ENCODE assay signal across 13 cellular contexts in the genomic region with DNA sequence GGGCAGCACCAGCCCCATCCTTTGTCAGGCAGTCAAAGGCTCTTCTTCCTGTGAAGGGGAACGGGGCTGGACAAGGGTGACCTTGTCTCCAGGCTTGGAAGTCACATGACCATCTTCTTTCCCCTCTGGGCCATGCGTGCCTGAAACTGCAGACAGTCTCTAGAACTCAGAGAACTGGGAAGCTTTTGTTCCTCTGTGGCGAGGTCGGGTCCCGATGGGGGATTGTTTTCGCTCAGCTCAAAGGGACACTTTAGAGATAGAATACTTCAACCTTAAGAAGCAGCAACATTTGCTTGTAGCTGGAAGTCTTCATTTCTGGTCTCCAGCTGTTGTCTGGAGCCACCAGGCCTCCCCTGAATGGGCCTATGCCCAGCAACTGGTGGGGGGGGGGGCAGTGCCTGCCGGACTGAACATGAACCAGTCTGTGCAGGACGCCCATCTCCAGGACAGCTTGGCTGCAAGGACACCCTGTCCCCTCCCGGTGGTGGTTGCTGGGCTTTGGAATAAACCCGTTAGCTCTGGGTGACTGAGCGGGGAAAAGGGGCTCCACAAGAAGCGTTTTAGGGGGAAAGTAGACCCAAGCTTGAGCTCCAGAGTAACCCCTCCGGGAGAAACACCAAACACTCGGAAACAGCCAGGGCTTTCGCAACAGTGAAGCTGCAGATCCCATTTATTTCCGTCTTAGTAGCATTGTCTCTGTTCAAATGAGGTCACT. TPM values are rescaled to one million over a fixed set of nuclear protein-coding genes. Genes with fewer than 3 reads are reported as not detected.
A peak's percentile ranks its signal among the peaks of the same experiment; 100 is the strongest.
DNase-seq lines count a peak whose midpoint lies in the region; ATAC-seq, FAIRE-seq and TF ChIP-seq lines count a peak whose summit lies in the region.
"Had no signal": no experiment of that assay in that cellular context is flagged by ENCODE, and none has a peak within 500 bp of the region (broad histone marks: within the 10 kb centered on the region; RNA-seq: fewer than 3 reads in every experiment).

No MANE protein-coding gene starts in this region.

- no peak for TF ChIP-seq RAD21 in K562 (CRISPR knock-in tag; conservative IDR thresholded peaks at IDR 0.05 in 1 of 2, IDR thresholded peaks at IDR 0.05 in 1 of 2)

- no peak for TF ChIP-seq EP300 in K562 (IDR thresholded peaks at IDR 0.05; ENCODE audit: low read length)

- no peak overlapping the region for H3K4me2 ChIP-seq in K562 (ENCODE audit: insufficient read depth, low read length)

- WGBS in K562 (ENCODE audit: insufficient coverage, low coverage, missing lambda C conversion rate) = 78% methylated on average over 15 of the region's 16 CpGs
- whole genome bisulfite sequencing in heart left ventricle, 4 donors = 57 to 76% (median 70%) methylated on average over 16 of the region's 16 CpGs
- 82 to 84% methylated on average over 16 of the region's 16 CpGs for WGBS in thyroid gland, 2 donors

- peaks cover 85% of the 10 kb centered on the region for H3K4me1 Mint-ChIP-seq in nephron

- no peaks in the 10 kb centered on the region for H3K36me3 ChIP-seq in K562 (ENCODE audit: control insufficient read depth, insufficient read depth, low read length)
- peaks cover 0 to 9% (median 0%) of the 10 kb centered on the region in 9 donors for H3K36me3 ChIP-seq in heart left ventricle
- H3K36me3 ChIP-seq in thyroid gland = no peaks in the 10 kb centered on the region
- H3K36me3 ChIP-seq: SJSA1, thoracic aorta, WERI-Rb-1 had no signal

- peak overlapping the region; percentile 59 to 72 (median 63) for H3K27ac Mint-ChIP-seq in nephron

- H3K27ac ChIP-seq in K562 (ENCODE audit: extremely low read depth, low read depth, low read length) (0 out of 3 replicates have a peak overlapping the region, but pooled peaks have one; percentile 4), heart left ventricle (peak overlapping the region in 10 of 12 donors; percentile 10 to 61 (median 42)), thyroid gland (peak overlapping the region in 1 of 3 donors; percentile 37)
- H3K27ac ChIP-seq: SJSA1, thoracic aorta, WERI-Rb-1 had no signal

- no peak for FAIRE-seq in K562 (lab: Jason Lieb, UNC)
- FAIRE-seq: islet of Langerhans had no signal

- H3K4me1 ChIP-seq in K562 (replicated peaks in 1 of 2; ENCODE audit: control insufficient read depth in 2 of 2, insufficient read depth in 2 of 2, low read length in 2 of 2) (peaks cover 14 to 32% of the 10 kb centered on the region in 2 experiments), heart left ventricle (peaks cover 0 to 52% (median 19%) of the 10 kb centered on the region in 12 donors), thyroid gland (peaks cover 21 to 27% of the 10 kb centered on the region in 2 donors)

- intact Hi-C loops in K562 (cut with micrococcal nuclease) (loop anchor here (10.0 kb wide), 1 partner anchor 85 kb away; a partner anchor contains a TSS), heart left ventricle (cut with DNase I) (loop anchor here in 9 of 10 donors (5.0 to 10.0 kb wide), 9 partner anchors 75 to 295 kb away; a partner anchor contains a TSS), thyroid gland (cut with DNase I) (loop anchor here (5.0 to 10.0 kb wide), 2 partner anchors 75 to 298 kb away; a partner anchor contains a TSS)

- no peaks in the 10 kb centered on the region for H4K20me1 ChIP-seq in K562 (replicated peaks; ENCODE audit: control insufficient read depth, insufficient read depth, low read length)

- peaks cover 12% of the 10 kb centered on the region for H3K36me3 Mint-ChIP-seq in nephron (ENCODE audit: low read depth)

- no peaks in the 10 kb centered on the region for H3K27me3 Mint-ChIP-seq in nephron (ENCODE audit: low read depth)

- POLR2A ChIA-PET in K562 (lab: Yijun Ruan, JAX) = interaction anchor here (0.5 to 1.7 kb wide), 6 partner anchors 8 to 95 kb away, joined by 3 to 9 read pairs (median 4); no protein-coding TSS in a partner anchor

- no peaks in the 10 kb centered on the region for H3K27me3 ChIP-seq in K562 (ENCODE audit: control insufficient read depth in 2 of 2, insufficient read depth in 2 of 2, low read length in 2 of 2)
- H3K27me3 ChIP-seq in heart left ventricle = no peaks in the 10 kb centered on the region
- no peaks in the 10 kb centered on the region for H3K27me3 ChIP-seq in thyroid gland
- H3K27me3 ChIP-seq: SJSA1 had no signal

- peak in 1 of 4 experiments; percentile 12 for DNase-seq in K562 (ENCODE audit: extremely low read depth in 1 of 4, low spot score in 3 of 4)
- DNase-seq in heart left ventricle = peak in 2 of 5 donors; percentile 18 to 53
- DNase-seq in thyroid gland = peak; percentile 17
- no peak for DNase-seq in DMS114 treated with DMSO at 0.1 percent for 48 hours (lab: John Stamatoyannopoulos, UW; ENCODE audit: unreplicated experiment)
- DNase-seq in GM19240 (ENCODE audit: insufficient read length, low spot score) = no peak
- no peak for DNase-seq in NCI-H526 (lab: John Stamatoyannopoulos, UW)
- DNase-seq: COR-L47, NCI-H748 treated with DMSO at 0.1 percent for 48 hours, WERI-Rb-1 had no signal

- in situ Hi-C loops in K562 (cut with MboI) = loop anchor here (10.0 kb wide), 1 partner anchor 295 kb away; no protein-coding TSS in a partner anchor

- CTCF ChIA-PET in K562 (lab: Yijun Ruan, JAX; ENCODE audit: low intra/inter-chr PET ratio) = no interaction called here

- H2AFZ ChIP-seq in K562 (ENCODE audit: low read depth, low read length) = no peak overlapping the region

- no peak for TF ChIP-seq CTCF in K562 (IDR thresholded peaks at IDR 0.05 in 2 of 3, conservative IDR thresholded peaks at IDR 0.05 in 1 of 3; ENCODE audit: insufficient read depth in 2 of 3, low read depth in 1 of 3, low read length in 3 of 3)
- no peak for TF ChIP-seq CTCF in heart left ventricle (IDR thresholded peaks at IDR 0.05)
- no peak for TF ChIP-seq CTCF in nephron (IDR thresholded peaks at IDR 0.05; ENCODE audit: unreplicated experiment in 3 of 3)
- no peak for TF ChIP-seq CTCF in thyroid gland (IDR thresholded peaks at IDR 0.05)

- ATAC-seq in K562 (no peak), heart left ventricle (peak in 3 of 4 donors; percentile 21 to 35 (median 29))

- no peak overlapping the region for H3K9ac ChIP-seq in K562 (ENCODE audit: insufficient read depth in 1 of 2, low read depth in 2 of 2, low read length in 2 of 2)

- no peaks in the 10 kb centered on the region for H3K79me2 ChIP-seq in K562 (ENCODE audit: control insufficient read depth, insufficient read depth, low read length)

- H3K4me3 ChIP-seq in K562 (no peak overlapping the region), heart left ventricle (no peak overlapping the region), thyroid gland (replicated peaks in 1 of 3) (no peak overlapping the region)
- H3K4me3 ChIP-seq: SJSA1, thoracic aorta had no signal

- H3K9me3 ChIP-seq in K562 (replicated peaks; ENCODE audit: control insufficient read depth, insufficient read depth, low read depth, low read length) = no peaks in the 10 kb centered on the region
- no peaks in the 10 kb centered on the region for H3K9me3 ChIP-seq in heart left ventricle
- H3K9me3 ChIP-seq in thyroid gland = no peaks in the 10 kb centered on the region
- H3K9me3 ChIP-seq: SJSA1, thoracic aorta had no signal

- TF ChIP-seq POLR2A in K562 (conservative IDR thresholded peaks at IDR 0.05) (no peak), heart left ventricle (IDR thresholded peaks at IDR 0.05) (no peak), thyroid gland (IDR thresholded peaks at IDR 0.05) (no peak)

- H3K4me3 Mint-ChIP-seq in nephron = peak overlapping the region in 1 of 3 experiments; percentile 48

- no TSS peak for BruUV-seq in K562 (replicated peaks; lab: Mats Ljungman, UMichigan)

- H3K9me1 ChIP-seq in K562 (ENCODE audit: control insufficient read depth, insufficient read depth, low read length) = no peaks in the 10 kb centered on the region

- H3K9me3 Mint-ChIP-seq in nephron = no peaks in the 10 kb centered on the region

TF ChIP-seq in K562, 482 proteins besides CTCF, POLR2A, EP300 and RAD21 (continues in another document):
- TF ChIP-seq TOE1 (IDR thresholded peaks at IDR 0.05; ENCODE audit: borderline replicate concordance) (peak; percentile 43; the same call in 1 of the 2 replicates), TOE1 (CRISPR knock-in tag; IDR thresholded peaks at IDR 0.05; ENCODE audit: borderline replicate concordance, low read depth) (no peak), ATF1 (CRISPR knock-in tag; IDR thresholded peaks at IDR 0.05) (no peak), ATF1 (tag; IDR thresholded peaks at IDR 0.05) (no peak), ZNF75A (CRISPR knock-in tag; IDR thresholded peaks at IDR 0.05) (no peak), RAD51 (IDR thresholded peaks at IDR 0.05; ENCODE audit: borderline replicate concordance, low read depth) (peak; percentile 27; the same call in 1 of the 2 replicates)
- TF ChIP-seq, protein P1, sequence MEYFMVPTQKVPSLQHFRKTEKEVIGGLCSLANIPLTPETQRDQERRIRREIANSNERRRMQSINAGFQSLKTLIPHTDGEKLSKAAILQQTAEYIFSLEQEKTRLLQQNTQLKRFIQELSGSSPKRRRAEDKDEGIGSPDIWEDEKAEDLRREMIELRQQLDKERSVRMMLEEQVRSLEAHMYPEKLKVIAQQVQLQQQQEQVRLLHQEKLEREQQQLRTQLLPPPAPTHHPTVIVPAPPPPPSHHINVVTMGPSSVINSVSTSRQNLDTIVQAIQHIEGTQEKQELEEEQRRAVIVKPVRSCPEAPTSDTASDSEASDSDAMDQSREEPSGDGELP (CRISPR knock-in tag; IDR thresholded peaks at IDR 0.05; ENCODE audit: borderline replicate concordance) = no peak

RNA-seq across cellular contexts. Expression of a gene that starts 55.7 kb away (rescaled TPM):
- 9.5 and 19.2 TPM in 2 replicates for total RNA-seq in K562 (2011; cell fraction: chromatin; rRNA removed; ENCODE audit: low replicate concordance)
- 12.4 and 12.8 TPM in 2 replicates for total RNA-seq in K562 (2011; cell fraction: nucleolus; rRNA removed)
- total RNA-seq in K562 (2011; cell fraction: nucleoplasm; rRNA removed) = 11.4 and 13.8 TPM in 2 replicates
- total RNA-seq in K562 (2014; rRNA removed) (5.5 and 6.9 TPM in 2 replicates), K562 (2014; rRNA removed; fragmentation: Illumina TruSeq; extraction: Trizol) (0.80 and 0.91 TPM in 2 replicates), K562 (2015; rRNA removed; fragmentation: Illumina TruSeq; extraction: Trizol) (3.0 TPM in 2 replicates), K562 (2021) (5.7 and 7.2 TPM in 2 replicates), heart left ventricle (1 to 10 TPM in 2 of 9 donors, under 1 TPM in 6, not detected in 1; 0.16 to 1.5 (median 0.32) TPM), thyroid gland (10 to 100 TPM; 14.0 to 55.9 (median 19.0) TPM)
- polyA plus RNA-seq in K562 (2011; rRNA removed) (2.7 and 3.0 TPM in 2 replicates), K562 (2014; fragmentation: Illumina TruSeq; extraction: Trizol) (1.6 and 2.6 TPM in 2 replicates), K562 (2014; fragmentation: Nextera tagmentation; extraction: Ambion mirVana) (under 1 TPM; 0.15 to 0.17 TPM), K562 (2014; rRNA removed) (4.9 and 6.9 TPM in 2 replicates), heart left ventricle (under 1 TPM in 1 of 2 donors, not detected in 1; 0.43 TPM)
- 2.8 and 9.9 TPM in 2 replicates for polyA plus RNA-seq in K562 (2011; cell fraction: cytosol; rRNA removed)
- polyA plus RNA-seq in K562 (2011; cell fraction: nucleus; rRNA removed) = 4.6 and 10.5 TPM in 2 replicates
- polyA plus RNA-seq in K562 (2012) = 5.3 and 46.5 TPM in 2 replicates
- 1.1 and 2.6 TPM in 2 replicates for polyA minus RNA-seq in K562 (2011; rRNA and poly(A)+ RNA removed)
- 1.0 and 2.4 TPM in 2 replicates for polyA minus RNA-seq in K562 (2011; cell fraction: cytosol; rRNA and poly(A)+ RNA removed)
- 4.3 and 5.3 TPM in 2 replicates for polyA minus RNA-seq in K562 (2011; cell fraction: nucleus; rRNA and poly(A)+ RNA removed)

Comparison
In these comparisons a context has a peak if more than half of its experiments do, and no peak if none do; other contexts are left out.
1. DNase-seq: peak in thyroid gland (2 of 2); none in DMS114 treated with DMSO at 0.1 percent for 48 hours (single experiment), GM19240 (single experiment) and NCI-H526 (0 of 2).